10 cellular contexts compared by ENCODE assay signal in genomic region chr5:176414704-176415103, GRCh38. TPM values are rescaled to one million over a fixed set of nuclear protein-coding genes. Genes with fewer than 3 reads are reported as not detected.
DNase-seq lines count a peak whose midpoint lies in the region; ATAC-seq and TF ChIP-seq lines count a peak whose summit lies in the region.
"Had no signal": no experiment of that assay in that cellular context is flagged by ENCODE, and none has a peak within 500 bp of the region (broad histone marks: within the 10 kb centered on the region; RNA-seq: fewer than 3 reads in every experiment).

No MANE protein-coding gene starts in this region.

- H3K9me3 ChIP-seq in HEK293 (ENCODE audit: control insufficient read depth, insufficient read depth, low read depth, low read length) (no peaks in the 10 kb centered on the region), esophagus squamous epithelium (no peaks in the 10 kb centered on the region), skeletal muscle satellite cell (replicated peaks; ENCODE audit: low read length) (no peaks in the 10 kb centered on the region)

- POLR2A ChIA-PET in HEK293 (lab: Yijun Ruan, JAX): interaction anchor here (0.7 kb wide), 1 partner anchor 9 kb away, joined by 3 read pairs; no protein-coding TSS in a partner anchor

- CTCF ChIA-PET in HEK293 (lab: Yijun Ruan, JAX): interaction anchor here (0.6 to 5.2 kb wide), 4 partner anchors 33 to 1039 kb away, joined by 3 to 43 read pairs (median 4); partner anchors contain the start of genes FAF2 and RNF44

- 46 to 49% methylated on average over 3 of the region's 3 CpGs for whole genome bisulfite sequencing in esophagus squamous epithelium, 2 donors

- peak overlapping the region; percentile 42 for H3K9ac ChIP-seq in skeletal muscle satellite cell (ENCODE audit: low read depth, low read length)

- H3K4me3 ChIP-seq in HEK293 (ENCODE audit: low read depth, low read length): no peak overlapping the region
- H3K4me3 ChIP-seq in WI38 (ENCODE audit: low read depth, low read length): peak overlapping the region; percentile 91
- peak overlapping the region; percentile 77 to 98 (median 90) for H3K4me3 ChIP-seq in esophagus squamous epithelium
- H3K4me3 ChIP-seq in skeletal muscle satellite cell (ENCODE audit: low read length): peak overlapping the region; percentile 96
- H3K4me3 ChIP-seq: SK-N-MC had no signal

- TF ChIP-seq POLR2A in esophagus squamous epithelium (IDR thresholded peaks at IDR 0.05): no peak

- no peak for DNase-seq in esophagus squamous epithelium (lab: John Stamatoyannopoulos, UW)
- DNase-seq in NCI-H2171 treated with DMSO at 0.1 percent for 48 hours (lab: John Stamatoyannopoulos, UW): no peak
- DNase-seq in sciatic nerve (ENCODE audit: low spot score): no peak
- DNase-seq in AG08395 (ENCODE audit: low spot score): no peak
- DNase-seq: NCI-H187 treated with DMSO at 0.1 percent for 48 hours had no signal

- ATAC-seq in HG02763 (IDR thresholded peaks at IDR 0.05; ENCODE audit: unreplicated experiment) (no peak), sciatic nerve (no peak)

- H3K27me3 ChIP-seq in esophagus squamous epithelium: no peaks in the 10 kb centered on the region
- H3K27me3 ChIP-seq in skeletal muscle satellite cell (ENCODE audit: control insufficient read depth, insufficient read depth, low read length): no peaks in the 10 kb centered on the region

- peak overlapping the region; percentile 92 for H3K4me2 ChIP-seq in skeletal muscle satellite cell (ENCODE audit: low read length)

- H3K4me1 ChIP-seq in HEK293 (ENCODE audit: control insufficient read depth, insufficient read depth, low read length): no peaks in the 10 kb centered on the region
- peaks cover 49 to 79% (median 55%) of the 10 kb centered on the region in 3 donors for H3K4me1 ChIP-seq in esophagus squamous epithelium
- H3K4me1 ChIP-seq in skeletal muscle satellite cell (ENCODE audit: control insufficient read depth, insufficient read depth, low read length): peaks cover 57% of the 10 kb centered on the region

- intact Hi-C loops in esophagus squamous epithelium (cut with DNase I): loop anchor here (10.0 kb wide), 1 partner anchor 120 kb away; the partner anchor contains the start of gene RNF44
- intact Hi-C loops in sciatic nerve (cut with DNase I): no loop called here

- TF ChIP-seq CTCF in HEK293 (tag by site-specific recombination; IDR thresholded peaks at IDR 0.05) (no peak), WI38 (IDR thresholded peaks at IDR 0.05; ENCODE audit: low read depth, low read length) (no peak), esophagus squamous epithelium (IDR thresholded peaks at IDR 0.05) (no peak)

- H3K36me3 ChIP-seq in HEK293 (ENCODE audit: control insufficient read depth in 2 of 2, insufficient read depth in 1 of 2, low read length in 2 of 2) (peaks cover 0 to 13% of the 10 kb centered on the region in 2 experiments; a peak in 1 of 3 replicates), esophagus squamous epithelium (peaks cover 0 to 7% (median under 1%) of the 10 kb centered on the region in 3 donors), skeletal muscle satellite cell (ENCODE audit: insufficient read depth, low read length) (peaks cover 1% of the 10 kb centered on the region)

- no peak overlapping the region for H3K27ac ChIP-seq in HEK293 (ENCODE audit: extremely low read depth, low read depth, low read length)
- peak overlapping the region; percentile 90 to 99 (median 96) for H3K27ac ChIP-seq in esophagus squamous epithelium
- H3K27ac ChIP-seq: SK-N-MC had no signal

TF ChIP-seq in HEK293, 187 proteins besides CTCF, POLR2A, EP300 and RAD21:
- TF ChIP-seq ZNF664 (tag by site-specific recombination; IDR thresholded peaks at IDR 0.05): peak; percentile 41
- TF ChIP-seq PRDM2 (tag by site-specific recombination; IDR thresholded peaks at IDR 0.05; ENCODE audit: borderline replicate concordance): no peak

RNA-seq across cellular contexts. Expression of gene CLTB, which starts 1.6 kb away (rescaled TPM):
- total RNA-seq in esophagus squamous epithelium (100 to 1,000 TPM; 347 to 732 (median 444) TPM), sciatic nerve (122 TPM)
- total RNA-seq in skeletal muscle satellite cell (2012; rRNA removed): 85.7 and 112 TPM in 2 replicates

RNA-seq across cellular contexts. Expression of gene HIGD2A, which starts 26.2 kb away (rescaled TPM):
- 100 to 1,000 TPM in 2 of 4 donors, 10 to 100 TPM in 2; 77.2 to 122 (median 90.3) TPM for total RNA-seq in esophagus squamous epithelium
- total RNA-seq in skeletal muscle satellite cell (2012; rRNA removed): 28.9 and 39.5 TPM in 2 replicates
- 58.8 TPM for total RNA-seq in sciatic nerve

RNA-seq across cellular contexts. Expression of gene NOP16, which starts 26.3 kb away (rescaled TPM):
- total RNA-seq in esophagus squamous epithelium (10 to 100 TPM; 19.9 to 38.0 (median 30.9) TPM), sciatic nerve (9.3 TPM)
- total RNA-seq in skeletal muscle satellite cell (2012; rRNA removed): 26.1 and 40.6 TPM in 2 replicates

RNA-seq across cellular contexts. Expression of gene FAF2, which starts 33.5 kb away (rescaled TPM):
- total RNA-seq in esophagus squamous epithelium (10 to 100 TPM; 18.5 to 27.0 (median 24.7) TPM), sciatic nerve (35.6 TPM)
- total RNA-seq in skeletal muscle satellite cell (2012; rRNA removed): 39.0 and 42.2 TPM in 2 replicates

RNA-seq across cellular contexts. Expression of gene ARL10, which starts 49.4 kb away (rescaled TPM):
- total RNA-seq in esophagus squamous epithelium (10 to 100 TPM in 1 of 4 donors, 1 to 10 TPM in 3; 2.4 to 10.1 (median 6.3) TPM), sciatic nerve (29.2 TPM)
- total RNA-seq in skeletal muscle satellite cell (2012; rRNA removed): 8.9 and 11.8 TPM in 2 replicates
